ENCODE assay signal across 14 cellular contexts in the genomic region with DNA sequence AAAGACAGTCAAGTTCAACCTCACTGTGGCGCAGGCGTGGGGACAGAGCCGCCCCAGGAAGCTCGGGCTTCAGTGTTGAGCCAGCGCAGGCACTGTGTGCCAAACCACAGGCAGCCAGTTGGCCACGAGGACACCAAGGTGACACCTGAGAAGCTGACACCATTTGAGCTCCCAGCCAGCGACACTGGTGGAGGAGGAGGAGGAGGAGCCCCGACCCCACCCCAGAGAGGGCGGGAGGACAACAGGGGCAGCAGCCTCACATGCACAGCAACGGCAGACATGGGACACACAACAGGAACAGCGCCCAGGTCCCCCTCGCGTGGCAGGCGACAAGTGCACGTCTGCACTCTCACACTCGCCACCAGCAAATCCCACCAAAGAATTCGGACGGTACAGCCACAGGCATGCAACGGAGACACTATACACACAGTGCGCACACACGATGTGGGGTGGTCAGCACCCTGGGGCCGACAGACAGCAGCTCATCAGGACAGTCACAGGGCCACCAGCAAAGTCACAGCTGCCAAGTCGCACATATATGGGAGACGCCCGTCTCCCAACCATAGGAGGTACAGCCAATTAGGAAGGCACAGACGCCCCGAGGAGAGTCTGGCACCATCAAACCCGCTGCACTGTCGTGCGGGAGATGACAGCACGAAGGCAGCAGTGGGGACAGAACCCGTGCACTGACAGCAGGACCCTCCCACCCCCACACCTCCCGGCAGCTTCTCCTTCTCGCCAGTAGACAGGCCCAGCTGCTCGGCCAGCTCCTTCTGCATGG. TPM values are rescaled to one million over a fixed set of nuclear protein-coding genes. Genes with fewer than 3 reads are reported as not detected.
DNase-seq lines count a peak whose midpoint lies in the region; ATAC-seq and TF ChIP-seq lines count a peak whose summit lies in the region.
"Had no signal": no experiment of that assay in that cellular context is flagged by ENCODE, and none has a peak within 500 bp of the region (broad histone marks: within the 10 kb centered on the region; RNA-seq: fewer than 3 reads in every experiment).

No MANE protein-coding gene starts in this region.

- intact Hi-C loops in IMR-90 (cut with micrococcal nuclease) = no loop called here

- H3K4me3 ChIP-seq in IMR-90 (ENCODE audit: insufficient read depth, low read depth, low read length) = no peak overlapping the region
- H3K4me3 ChIP-seq: heart left ventricle, thyroid gland had no signal

- TF ChIP-seq RAD21 in IMR-90 (IDR thresholded peaks at IDR 0.05; ENCODE audit: low read length) = no peak

- H3K18ac ChIP-seq in IMR-90 (ENCODE audit: low read depth, low read length) = no peak overlapping the region

- H3K27ac ChIP-seq in IMR-90 (ENCODE audit: insufficient read depth, low read length) = no peak overlapping the region
- H3K27ac ChIP-seq: heart left ventricle, thyroid gland had no signal

- H2BK15ac ChIP-seq in IMR-90 (ENCODE audit: low read depth, low read length) = no peak overlapping the region

- H3K23ac ChIP-seq in IMR-90 (ENCODE audit: low read depth, low read length) = no peak overlapping the region

- no peak; the same call in 1 of the 2 replicates for TF ChIP-seq POLR2A in IMR-90 (IDR thresholded peaks at IDR 0.05; ENCODE audit: low read depth, low read length)

- CTCF ChIA-PET in IMR-90 (lab: Yijun Ruan, JAX) = interaction anchor here (0.7 kb wide), 1 partner anchor 18 kb away, joined by 3 read pairs; no protein-coding TSS in a partner anchor

- no peak overlapping the region for H2BK20ac ChIP-seq in IMR-90 (ENCODE audit: low read depth, low read length)

- BruUV-seq in IMR-90 (replicated peaks; lab: Mats Ljungman, UMichigan) = no TSS peak

- peak overlapping the region; percentile 67 to 94 for H3K27ac Mint-ChIP-seq in effector memory CD8-positive, alpha-beta T cell
- peak overlapping the region; percentile 91 for H3K27ac Mint-ChIP-seq in stimulated activated effector memory CD8-positive, alpha-beta T cell treated with anti-CD3 and anti-CD28 coated beads, Interleukin-12 subunit alpha, Interleukin-12 subunit beta, amount 100 ng/mL, for 72 hours

- peak; percentile 72 for DNase-seq in activated CD8-positive, alpha-beta memory T cell treated with anti-CD3 and anti-CD28 coated beads, Interleukin-2, amount 50 U/mL, for 48 hours
- no peak for DNase-seq in activated CD8-positive, alpha-beta memory T cell treated with anti-CD3 and anti-CD28 coated beads for 24 hours
- DNase-seq in IMR-90 (no peak), NCI-H748 treated with DMSO at 0.1 percent for 48 hours (lab: John Stamatoyannopoulos, UW) (no peak), NCI-H146 (lab: John Stamatoyannopoulos, UW) (no peak)
- DNase-seq in effector memory CD8-positive, alpha-beta T cell = no peak
- no peak for DNase-seq in stimulated activated effector memory CD8-positive, alpha-beta T cell treated with anti-CD3 and anti-CD28 coated beads, Interleukin-12 subunit alpha, Interleukin-12 subunit beta, amount 100 ng/mL, for 72 hours (ENCODE audit: low spot score in 2 of 2)
- DNase-seq: amygdala; effector CD8-positive, alpha-beta T cell; Kasumi-1; NCI-H226; thyroid gland had no signal

- H2BK120ac ChIP-seq in IMR-90 (ENCODE audit: low read depth, low read length) = no peak overlapping the region

- H2BK5ac ChIP-seq in IMR-90 (ENCODE audit: low read depth, low read length, poor library complexity, severe bottlenecking) = no peak overlapping the region

- peak overlapping the region; percentile 21 for H2AFZ ChIP-seq in IMR-90 (replicated peaks; ENCODE audit: low read length, poor library complexity)

- dilution Hi-C loops in IMR-90 (cut with HindIII; ENCODE audit: low sequenced_read_pairs, unreplicated experiment) = no loop called here

- H3K4ac ChIP-seq in IMR-90 (ENCODE audit: low read depth, low read length) = no peak overlapping the region

- no peak overlapping the region for H3K14ac ChIP-seq in IMR-90 (replicated peaks; ENCODE audit: low read depth, low read length)

- peaks cover 20% of the 10 kb centered on the region for H4K20me1 ChIP-seq in IMR-90 (ENCODE audit: insufficient read depth, low read length)

- H3K56ac ChIP-seq in IMR-90 (ENCODE audit: extremely low read depth, insufficient read depth, low read length) = no peak overlapping the region

- H4K5ac ChIP-seq in IMR-90 (ENCODE audit: low read depth, low read length) = no peak overlapping the region

- no peaks in the 10 kb centered on the region for H3K9me3 Mint-ChIP-seq in effector memory CD8-positive, alpha-beta T cell
- no peaks in the 10 kb centered on the region for H3K9me3 Mint-ChIP-seq in stimulated activated effector memory CD8-positive, alpha-beta T cell treated with anti-CD3 and anti-CD28 coated beads, Interleukin-12 subunit alpha, Interleukin-12 subunit beta, amount 100 ng/mL, for 72 hours

- H2AK5ac ChIP-seq in IMR-90 (ENCODE audit: low read depth, low read length) = no peak overlapping the region

- peaks cover 11 to 43% of the 10 kb centered on the region in 2 experiments for H3K79me1 ChIP-seq in IMR-90 (ENCODE audit: low read depth in 1 of 2, low read length in 2 of 2)

- H3K4me1 ChIP-seq in IMR-90 (ENCODE audit: control insufficient read depth, insufficient read depth, low read length) = peaks cover 7% of the 10 kb centered on the region

- no peak overlapping the region for H3K4me2 ChIP-seq in IMR-90 (ENCODE audit: low read depth, low read length)

- H3K4me1 Mint-ChIP-seq in effector memory CD8-positive, alpha-beta T cell (ENCODE audit: low read depth in 2 of 2) = peaks cover 48% of the 10 kb centered on the region in 2 donors
- peaks cover 61% of the 10 kb centered on the region for H3K4me1 Mint-ChIP-seq in stimulated activated effector memory CD8-positive, alpha-beta T cell treated with anti-CD3 and anti-CD28 coated beads, Interleukin-12 subunit alpha, Interleukin-12 subunit beta, amount 100 ng/mL, for 72 hours

- H2AK9ac ChIP-seq in IMR-90 (replicated peaks; ENCODE audit: low read depth, low read length, poor library complexity) = peak overlapping the region; percentile 81

- no peak overlapping the region for H4K91ac ChIP-seq in IMR-90 (ENCODE audit: insufficient read depth, low read depth, low read length)

- peak overlapping the region; percentile 27 to 54 for H3K4me3 Mint-ChIP-seq in effector memory CD8-positive, alpha-beta T cell
- no peak overlapping the region for H3K4me3 Mint-ChIP-seq in stimulated activated effector memory CD8-positive, alpha-beta T cell treated with anti-CD3 and anti-CD28 coated beads, Interleukin-12 subunit alpha, Interleukin-12 subunit beta, amount 100 ng/mL, for 72 hours

- H3K36me3 ChIP-seq in IMR-90 (ENCODE audit: control insufficient read depth, insufficient read depth, low read length) = peaks cover 44% of the 10 kb centered on the region

- no peaks in the 10 kb centered on the region for H3K27me3 ChIP-seq in IMR-90 (ENCODE audit: control insufficient read depth, insufficient read depth, low read length)
- H3K27me3 ChIP-seq: heart left ventricle, thyroid gland had no signal

- POLR2A ChIA-PET in IMR-90 (lab: Charles Lee; ENCODE audit: unreplicated experiment) = no interaction called here

- H3K9me1 ChIP-seq in IMR-90 (ENCODE audit: insufficient read depth, low read length) = no peaks in the 10 kb centered on the region

- H3K9me3 ChIP-seq in IMR-90 (ENCODE audit: control insufficient read depth, insufficient read depth, low read length) = no peaks in the 10 kb centered on the region
- H3K9me3 ChIP-seq: heart left ventricle, thyroid gland had no signal

- 93% methylated on average over 10 of the region's 35 CpGs; no CpG with 5 or more reads in 1 of the 2 experiments for WGBS in IMR-90 (ENCODE audit: extremely low coverage in 2 of 2, insufficient read length in 1 of 2), 2 experiments

- peaks cover 81% of the 10 kb centered on the region for H3K36me3 Mint-ChIP-seq in effector memory CD8-positive, alpha-beta T cell (ENCODE audit: insufficient read depth)
- peaks cover 89% of the 10 kb centered on the region for H3K36me3 Mint-ChIP-seq in stimulated activated effector memory CD8-positive, alpha-beta T cell treated with anti-CD3 and anti-CD28 coated beads, Interleukin-12 subunit alpha, Interleukin-12 subunit beta, amount 100 ng/mL, for 72 hours

- no peak for ATAC-seq in IMR-90 (ENCODE audit: low read depth)
- ATAC-seq in effector memory CD8-positive, alpha-beta T cell (replicated peaks) = no peak
- ATAC-seq in stimulated activated effector memory CD8-positive, alpha-beta T cell treated with anti-CD3 and anti-CD28 coated beads, Interleukin-12 subunit alpha, Interleukin-12 subunit beta, amount 100 ng/mL, for 72 hours = no peak
- ATAC-seq in GM18907 (IDR thresholded peaks at IDR 0.05; ENCODE audit: unreplicated experiment) = no peak

- no peak for TF ChIP-seq CTCF in IMR-90 (conservative IDR thresholded peaks at IDR 0.05; ENCODE audit: low read depth, low read length)

- H3K9ac ChIP-seq in IMR-90 (ENCODE audit: low read depth, low read length) = no peak overlapping the region

- H3K27me3 Mint-ChIP-seq in effector memory CD8-positive, alpha-beta T cell = no peaks in the 10 kb centered on the region

- no peak overlapping the region for H4K8ac ChIP-seq in IMR-90 (ENCODE audit: low read depth in 2 of 2, low read length in 2 of 2)

- in situ Hi-C loops in IMR-90 (cut with MboI; ENCODE audit: low sequenced_read_pairs) = no loop called here

TF ChIP-seq in IMR-90, 13 proteins besides CTCF, POLR2A, EP300 and RAD21 (continues in another document):
- TF ChIP-seq MAFK (IDR thresholded peaks at IDR 0.05; ENCODE audit: low read depth, low read length) (no peak), NFE2L2 (IDR thresholded peaks at IDR 0.05; ENCODE audit: low read depth, low read length) (no peak)

RNA-seq across cellular contexts. Expression of a gene that starts 3.4 kb away (rescaled TPM):
- 209 and 278 TPM in 2 replicates for total RNA-seq in IMR-90 (2012; rRNA removed)
- polyA plus RNA-seq in IMR-90 (2012; rRNA removed) = 235 and 243 TPM in 2 replicates
- 193 and 253 TPM in 2 replicates for polyA plus RNA-seq in IMR-90 (2012; cell fraction: cytosol; rRNA removed)
- 464 and 890 TPM in 2 replicates for polyA plus RNA-seq in IMR-90 (2012; cell fraction: nucleus; rRNA removed; ENCODE audit: low replicate concordance)

RNA-seq across cellular contexts. Expression of a gene that starts 4.8 kb away (rescaled TPM):
- total RNA-seq in IMR-90 (2012; rRNA removed) = 0.54 and 0.56 TPM in 2 replicates
- polyA plus RNA-seq in IMR-90 (2012; rRNA removed) = 4.5 and 6.6 TPM in 2 replicates
- polyA plus RNA-seq in IMR-90 (2012; cell fraction: cytosol; rRNA removed) = 1.3 and 3.6 TPM in 2 replicates
- 30.7 and 82.4 TPM in 2 replicates for polyA plus RNA-seq in IMR-90 (2012; cell fraction: nucleus; rRNA removed; ENCODE audit: low replicate concordance)

RNA-seq across cellular contexts. Expression of a gene that starts 10.1 kb away (rescaled TPM):
- total RNA-seq in IMR-90 (2012; rRNA removed) = 24.0 and 30.3 TPM in 2 replicates
- polyA plus RNA-seq in IMR-90 (2012; rRNA removed) = 38.2 and 41.6 TPM in 2 replicates
- polyA plus RNA-seq in IMR-90 (2012; cell fraction: cytosol; rRNA removed) = 29.2 and 34.9 TPM in 2 replicates
- 125 and 180 TPM in 2 replicates for polyA plus RNA-seq in IMR-90 (2012; cell fraction: nucleus; rRNA removed; ENCODE audit: low replicate concordance)

RNA-seq across cellular contexts. Expression of a gene that starts 13.8 kb away (rescaled TPM):
- not detected in 2 replicates for total RNA-seq in IMR-90 (2012; rRNA removed)
- 0.17 and 0.21 TPM in 2 replicates for polyA plus RNA-seq in IMR-90 (2012; rRNA removed)
- 0.29 and 0.62 TPM in 2 replicates for polyA plus RNA-seq in IMR-90 (2012; cell fraction: cytosol; rRNA removed)
- 0.86 and 1.6 TPM in 2 replicates for polyA plus RNA-seq in IMR-90 (2012; cell fraction: nucleus; rRNA removed; ENCODE audit: low replicate concordance)

RNA-seq across cellular contexts. Expression of a gene that starts 30.2 kb away (rescaled TPM):
- 9.0 and 10.0 TPM in 2 replicates for total RNA-seq in IMR-90 (2012; rRNA removed)
- 32.1 and 34.3 TPM in 2 replicates for polyA plus RNA-seq in IMR-90 (2012; rRNA removed)
- 21.2 and 37.5 TPM in 2 replicates for polyA plus RNA-seq in IMR-90 (2012; cell fraction: cytosol; rRNA removed)
- polyA plus RNA-seq in IMR-90 (2012; cell fraction: nucleus; rRNA removed; ENCODE audit: low replicate concordance) = 205 and 249 TPM in 2 replicates
